ENCODE assay signal across 29 cellular contexts in the genomic region with DNA sequence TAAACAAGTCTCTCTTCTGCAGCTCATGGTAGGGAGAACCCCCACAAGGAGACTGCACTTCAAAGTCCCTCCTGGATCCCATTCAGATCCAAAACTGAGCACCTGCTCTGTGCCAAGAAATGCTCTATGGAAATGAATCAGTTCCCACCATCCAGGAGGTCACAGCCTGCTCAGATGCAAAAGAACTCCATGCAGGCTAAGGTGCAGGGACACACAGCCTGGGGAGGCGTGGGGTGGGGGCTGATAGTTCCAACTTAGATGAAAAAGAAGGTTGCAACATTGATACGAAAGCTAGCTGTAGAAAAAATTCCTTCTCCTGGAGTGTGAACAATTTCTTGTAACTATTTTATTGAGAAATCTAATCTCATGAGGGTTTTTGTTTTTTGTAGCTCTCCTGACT.
DNase-seq lines count a peak whose midpoint lies in the region; ATAC-seq, FAIRE-seq and TF ChIP-seq lines count a peak whose summit lies in the region.
"Had no signal": no experiment of that assay in that cellular context is flagged by ENCODE, and none has a peak within 500 bp of the region (broad histone marks: within the 10 kb centered on the region; RNA-seq: fewer than 3 reads in every experiment).

No MANE protein-coding gene starts in this region.

- ATAC-seq in upper lobe of left lung (ENCODE audit: low FRiP score in 2 of 2) (peak in 1 of 2 donors; percentile 33), GM21825 (IDR thresholded peaks at IDR 0.05; ENCODE audit: unreplicated experiment) (no peak)
- ATAC-seq: left cardiac atrium had no signal

- no peak overlapping the region for H3K27ac Mint-ChIP-seq in activated CD4-positive, alpha-beta T cell treated with anti-CD3 and anti-CD28 coated beads, Interleukin-2, amount 10 ng/mL, durations not matched to agents 24 days and 14 days
- no peak overlapping the region for H3K27ac Mint-ChIP-seq in astrocyte (ENCODE audit: unreplicated experiment)
- H3K27ac Mint-ChIP-seq: activated naive CD4-positive, alpha-beta T cell treated with anti-CD3 and anti-CD28 coated beads, Interleukin-2, amount 50 U/mL, for 24 hours; mesothelial cell of epicardium; naive thymus-derived CD4-positive, alpha-beta T cell had no signal

- no peaks in the 10 kb centered on the region for H3K36me3 ChIP-seq in astrocyte (ENCODE audit: insufficient read depth, low read length)
- H3K36me3 ChIP-seq in upper lobe of left lung, result no peaks in the 10 kb centered on the region
- no peaks in the 10 kb centered on the region for H3K36me3 ChIP-seq in ovary
- H3K36me3 ChIP-seq: ascending aorta, heart right ventricle, tibial nerve had no signal

- no peak overlapping the region for H3K4me2 ChIP-seq in astrocyte (ENCODE audit: low read length)

- FAIRE-seq in astrocyte (lab: Jason Lieb, UNC), result no peak

- peaks cover 56% of the 10 kb centered on the region for H3K4me1 Mint-ChIP-seq in activated CD4-positive, alpha-beta T cell treated with anti-CD3 and anti-CD28 coated beads, Interleukin-2, amount 10 ng/mL, durations not matched to agents 24 days and 14 days
- peaks cover 63% of the 10 kb centered on the region for H3K4me1 Mint-ChIP-seq in astrocyte (ENCODE audit: low read depth, unreplicated experiment)

- DNase-seq in activated CD4-positive, alpha-beta T cell treated with anti-CD3 and anti-CD28 coated beads, Interleukin-2, amount 10 ng/mL, durations not matched to agents 24 days and 14 days, result peak; percentile 49
- DNase-seq in activated CD4-positive, alpha-beta T cell treated with anti-CD3 and anti-CD28 coated beads, Interleukin-2, amount 50 U/mL, for 4 hours, result no peak
- DNase-seq in astrocyte (ENCODE audit: low read depth) (no peak), lung microvascular endothelial cell (ENCODE audit: low read depth in 2 of 2) (peak; percentile 43 to 73), upper lobe of left lung (no peak), ovary (no peak)
- DNase-seq in activated naive CD4-positive, alpha-beta T cell treated with Interleukin-2 at 50 U/mL for 16 hours, result no peak
- DNase-seq: 8988T; activated CD4-positive, alpha-beta T cell treated with anti-CD3 and anti-CD28 coated beads for 4 hours; DMS79 treated with DMSO at 0.1 percent for 48 hours; dorsolateral prefrontal cortex; H9; heart right ventricle; Karpas-422; left cardiac atrium; naive thymus-derived CD4-positive, alpha-beta T cell; NCI-H1048; NCI-H1930; NCI-H526 treated with DMSO at 0.1 percent for 48 hours; stimulated activated naive CD4-positive, alpha-beta T cell treated with Interleukin-2 at 50 U/mL for 16 hours; T-helper 2 cell had no signal

- H3K4me1 ChIP-seq in astrocyte (ENCODE audit: insufficient read depth, low read length) (peaks cover 56% of the 10 kb centered on the region), upper lobe of left lung (peaks cover 54 to 87% (median 63%) of the 10 kb centered on the region in 4 donors), ovary (ENCODE audit: insufficient read depth) (peaks cover 3% of the 10 kb centered on the region)

- peak overlapping the region; percentile 73 for H3K9ac ChIP-seq in astrocyte (ENCODE audit: low read length)

- H2AFZ ChIP-seq in astrocyte (ENCODE audit: low read depth, low read length), result no peak overlapping the region

- no peaks in the 10 kb centered on the region for H3K36me3 Mint-ChIP-seq in activated CD4-positive, alpha-beta T cell treated with anti-CD3 and anti-CD28 coated beads, Interleukin-2, amount 10 ng/mL, durations not matched to agents 24 days and 14 days (ENCODE audit: low read depth)
- no peaks in the 10 kb centered on the region for H3K36me3 Mint-ChIP-seq in astrocyte (ENCODE audit: low read depth, unreplicated experiment)
- H3K36me3 Mint-ChIP-seq: activated naive CD4-positive, alpha-beta T cell treated with anti-CD3 and anti-CD28 coated beads, Interleukin-2, amount 50 U/mL, for 24 hours; mesothelial cell of epicardium; naive thymus-derived CD4-positive, alpha-beta T cell had no signal

- H3K27me3 Mint-ChIP-seq in activated CD4-positive, alpha-beta T cell treated with anti-CD3 and anti-CD28 coated beads, Interleukin-2, amount 10 ng/mL, durations not matched to agents 24 days and 14 days, result no peaks in the 10 kb centered on the region
- no peaks in the 10 kb centered on the region for H3K27me3 Mint-ChIP-seq in astrocyte (ENCODE audit: low read depth, unreplicated experiment)
- H3K27me3 Mint-ChIP-seq: activated naive CD4-positive, alpha-beta T cell treated with anti-CD3 and anti-CD28 coated beads, Interleukin-2, amount 50 U/mL, for 24 hours; central memory CD8-positive, alpha-beta T cell; naive thymus-derived CD4-positive, alpha-beta T cell had no signal

- no peak overlapping the region for H3K4me3 Mint-ChIP-seq in activated CD4-positive, alpha-beta T cell treated with anti-CD3 and anti-CD28 coated beads, Interleukin-2, amount 10 ng/mL, durations not matched to agents 24 days and 14 days
- H3K4me3 Mint-ChIP-seq in astrocyte (ENCODE audit: unreplicated experiment), result no peak overlapping the region
- H3K4me3 Mint-ChIP-seq: activated naive CD4-positive, alpha-beta T cell treated with anti-CD3 and anti-CD28 coated beads, Interleukin-2, amount 50 U/mL, for 24 hours; central memory CD8-positive, alpha-beta T cell; H9; mesothelial cell of epicardium; naive thymus-derived CD4-positive, alpha-beta T cell had no signal

- H3K27ac ChIP-seq in astrocyte (ENCODE audit: low read depth, low read length), result no peak overlapping the region
- peak overlapping the region; percentile 76 to 89 (median 86) for H3K27ac ChIP-seq in upper lobe of left lung
- no peak overlapping the region for H3K27ac ChIP-seq in ovary
- H3K27ac ChIP-seq: ascending aorta, RWPE1, SK-N-MC had no signal

- intact Hi-C loops in activated CD4-positive, alpha-beta T cell treated with anti-CD3 and anti-CD28 coated beads, Interleukin-2, amount 10 ng/mL, durations not matched to agents 24 days and 14 days (cut with micrococcal nuclease), result no loop called here
- intact Hi-C loops in ovary (cut with DNase I), result no loop called here

- no peak for TF ChIP-seq POLR2A in upper lobe of left lung (IDR thresholded peaks at IDR 0.05)
- no peak for TF ChIP-seq POLR2A in ovary (IDR thresholded peaks at IDR 0.05)

- no peaks in the 10 kb centered on the region for H4K20me1 ChIP-seq in astrocyte (ENCODE audit: insufficient read depth, low read length)

- TF ChIP-seq EP300 in upper lobe of left lung (IDR thresholded peaks at IDR 0.05) (no peak), ovary (IDR thresholded peaks at IDR 0.05) (no peak)

- H3K9me3 ChIP-seq in astrocyte (ENCODE audit: insufficient read depth, low read depth, low read length), result no peaks in the 10 kb centered on the region
- H3K9me3 ChIP-seq in upper lobe of left lung, result no peaks in the 10 kb centered on the region
- no peaks in the 10 kb centered on the region for H3K9me3 ChIP-seq in ovary
- H3K9me3 ChIP-seq: ascending aorta, heart right ventricle, tibial nerve had no signal

- H3K27me3 ChIP-seq in astrocyte (ENCODE audit: insufficient read depth, low read length) (no peaks in the 10 kb centered on the region), upper lobe of left lung (no peaks in the 10 kb centered on the region), ovary (no peaks in the 10 kb centered on the region)
- H3K27me3 ChIP-seq: ascending aorta, dorsolateral prefrontal cortex, heart right ventricle, tibial nerve had no signal

- no peaks in the 10 kb centered on the region for H3K79me2 ChIP-seq in astrocyte (ENCODE audit: insufficient read depth, low read length)

- WGBS in upper lobe of left lung, 2 donors, result 53 to 71% methylated on average over 2 of the region's 2 CpGs
- WGBS in ovary, 3 donors, result 50 to 72% (median 59%) methylated on average over 2 of the region's 2 CpGs

- TF ChIP-seq CTCF in astrocyte (IDR thresholded peaks at IDR 0.05; ENCODE audit: insufficient read depth, low read depth, low read length) (no peak), upper lobe of left lung (IDR thresholded peaks at IDR 0.05) (no peak), ovary (IDR thresholded peaks at IDR 0.05) (no peak)

- H3K4me3 ChIP-seq in astrocyte (ENCODE audit: insufficient read depth, low read depth, low read length) (no peak overlapping the region), upper lobe of left lung (no peak overlapping the region), ovary (no peak overlapping the region)
- H3K4me3 ChIP-seq: ascending aorta, dorsolateral prefrontal cortex, heart right ventricle, SK-N-MC, tibial nerve had no signal

- no peaks in the 10 kb centered on the region for H3K9me3 Mint-ChIP-seq in activated CD4-positive, alpha-beta T cell treated with anti-CD3 and anti-CD28 coated beads, Interleukin-2, amount 10 ng/mL, durations not matched to agents 24 days and 14 days
- peaks cover 2% of the 10 kb centered on the region for H3K9me3 Mint-ChIP-seq in astrocyte (ENCODE audit: unreplicated experiment)
- H3K9me3 Mint-ChIP-seq: activated naive CD4-positive, alpha-beta T cell treated with anti-CD3 and anti-CD28 coated beads, Interleukin-2, amount 50 U/mL, for 24 hours; central memory CD8-positive, alpha-beta T cell; H9; mesothelial cell of epicardium; naive thymus-derived CD4-positive, alpha-beta T cell had no signal

Comparison
In these comparisons a context has a peak if more than half of its experiments do, and no peak if none do; other contexts are left out.
1. DNase-seq: peak in activated CD4-positive, alpha-beta T cell treated with anti-CD3 and anti-CD28 coated beads, Interleukin-2, amount 10 ng/mL, durations not matched to agents 24 days and 14 days (single experiment) and lung microvascular endothelial cell (2 of 2); none in activated CD4-positive, alpha-beta T cell treated with anti-CD3 and anti-CD28 coated beads, Interleukin-2, amount 50 U/mL, for 4 hours (0 of 2), astrocyte (single experiment), upper lobe of left lung (0 of 2), activated naive CD4-positive, alpha-beta T cell treated with Interleukin-2 at 50 U/mL for 16 hours (single experiment) and ovary (0 of 5).
2. H3K27ac ChIP-seq: peak in upper lobe of left lung (4 of 4); none in astrocyte (single experiment) and ovary (0 of 2).